In the genomic region with DNA sequence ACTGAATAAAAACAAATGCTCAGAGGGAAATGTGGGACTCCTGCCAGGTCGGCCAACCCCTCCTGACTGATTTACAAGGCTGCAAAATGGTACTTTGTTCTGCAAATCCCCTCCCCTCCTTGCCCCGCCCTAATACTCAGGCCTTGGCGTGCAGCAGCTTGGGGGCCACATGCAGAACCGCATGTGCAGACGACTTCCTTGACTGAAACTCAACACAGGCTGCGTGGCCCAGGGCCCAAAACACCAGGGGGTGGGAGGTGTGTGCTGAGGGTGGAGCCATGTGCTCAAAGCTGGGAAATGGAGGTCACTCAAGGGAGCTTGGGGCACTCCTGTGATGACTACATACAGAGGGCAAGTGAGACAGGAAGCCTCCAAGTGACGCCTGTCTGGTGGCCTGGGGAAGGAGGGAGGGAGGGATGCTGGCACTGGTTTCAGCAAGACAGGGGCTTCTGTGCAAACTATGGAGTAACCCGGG, we compare ENCODE assay signal across 8 cellular contexts.
DNase-seq lines count a peak whose midpoint lies in the region; ATAC-seq, FAIRE-seq and TF ChIP-seq lines count a peak whose summit lies in the region.

No MANE protein-coding gene starts in this region.

- intact Hi-C loops in natural killer cell (cut with micrococcal nuclease) = loop anchor here (1.0 kb wide), 1 partner anchor 120 kb away; no protein-coding TSS in a partner anchor

- peak; percentile 80 for FAIRE-seq in endometrium (lab: Jason Lieb, UNC)

- peak overlapping the region; percentile 51 for H3K4me3 Mint-ChIP-seq in natural killer cell
- H3K4me3 Mint-ChIP-seq in stimulated activated naive B cell treated with anti-CD40 and anti-IgM and Interleukin-4, amounts not matched to agents 10 μg/mL and 1 μg/mL and 100 μg/mL, for 72 hours = no peak overlapping the region

- peak overlapping the region; percentile 72 to 96 for H3K27ac Mint-ChIP-seq in natural killer cell
- no peak overlapping the region for H3K27ac Mint-ChIP-seq in stimulated activated naive B cell treated with anti-CD40 and anti-IgM and Interleukin-4, amounts not matched to agents 10 μg/mL and 1 μg/mL and 100 μg/mL, for 72 hours

- H3K4me3 ChIP-seq in GM12864 (ENCODE audit: low read depth, low read length) = no peak overlapping the region

- TF ChIP-seq CTCF in GM12864 (IDR thresholded peaks at IDR 0.05; ENCODE audit: low read depth, low read length, missing control alignments) (no peak), natural killer cell (IDR thresholded peaks at IDR 0.05) (no peak)

- H3K36me3 Mint-ChIP-seq in natural killer cell = no peaks in the 10 kb centered on the region
- no peaks in the 10 kb centered on the region for H3K36me3 Mint-ChIP-seq in stimulated activated naive B cell treated with anti-CD40 and anti-IgM and Interleukin-4, amounts not matched to agents 10 μg/mL and 1 μg/mL and 100 μg/mL, for 72 hours

- ATAC-seq in natural killer cell (peak; percentile 79 to 86 (median 85)), HG03280 (IDR thresholded peaks at IDR 0.05; ENCODE audit: unreplicated experiment) (no peak)
- peak; percentile 34 to 76 for ATAC-seq in stimulated activated naive B cell treated with anti-CD40 and anti-IgM and Interleukin-4, amounts not matched to agents 10 μg/mL and 1 μg/mL and 100 μg/mL, for 72 hours (replicated peaks)

- peaks cover 88 to 89% of the 10 kb centered on the region in 2 donors for H3K4me1 Mint-ChIP-seq in natural killer cell
- peaks cover 15 to 22% of the 10 kb centered on the region in 2 donors for H3K4me1 Mint-ChIP-seq in stimulated activated naive B cell treated with anti-CD40 and anti-IgM and Interleukin-4, amounts not matched to agents 10 μg/mL and 1 μg/mL and 100 μg/mL, for 72 hours

- DNase-seq in GM12864 (ENCODE audit: low read depth) = peak; percentile 15
- peak; percentile 83 for DNase-seq in NCI-H2029 treated with DMSO at 0.1 percent for 48 hours (lab: John Stamatoyannopoulos, UW)
- DNase-seq in activated CD8-positive, alpha-beta memory T cell treated with anti-CD3 and anti-CD28 coated beads for 24 hours = peak; percentile 85
- peak; percentile 40 for DNase-seq in natural killer cell
- no peak for DNase-seq in stimulated activated naive B cell treated with anti-CD40 and anti-IgM and Interleukin-4, amounts not matched to agents 10 μg/mL and 1 μg/mL and 100 μg/mL, for 72 hours
- no peak for DNase-seq in UCSD-AML1 (lab: John Stamatoyannopoulos, UW; ENCODE audit: unreplicated experiment)

- H3K9me3 Mint-ChIP-seq in natural killer cell = no peaks in the 10 kb centered on the region
- H3K9me3 Mint-ChIP-seq in stimulated activated naive B cell treated with anti-CD40 and anti-IgM and Interleukin-4, amounts not matched to agents 10 μg/mL and 1 μg/mL and 100 μg/mL, for 72 hours = no peaks in the 10 kb centered on the region

- no peaks in the 10 kb centered on the region for H3K27me3 Mint-ChIP-seq in natural killer cell (ENCODE audit: low read depth in 2 of 2)
- no peaks in the 10 kb centered on the region for H3K27me3 Mint-ChIP-seq in stimulated activated naive B cell treated with anti-CD40 and anti-IgM and Interleukin-4, amounts not matched to agents 10 μg/mL and 1 μg/mL and 100 μg/mL, for 72 hours

Comparison
In these comparisons a context has a peak if more than half of its experiments do, and no peak if none do; other contexts are left out.
1. DNase-seq: peak in GM12864 (single experiment), NCI-H2029 treated with DMSO at 0.1 percent for 48 hours (single experiment), activated CD8-positive, alpha-beta memory T cell treated with anti-CD3 and anti-CD28 coated beads for 24 hours (single experiment) and natural killer cell (single experiment); none in stimulated activated naive B cell treated with anti-CD40 and anti-IgM and Interleukin-4, amounts not matched to agents 10 μg/mL and 1 μg/mL and 100 μg/mL, for 72 hours (single experiment) and UCSD-AML1 (single experiment).